ENCODE assay signal across 8 cellular contexts in genomic region chr16:87635541-87636049, GRCh38. TPM values are rescaled to one million over a fixed set of nuclear protein-coding genes. Genes with fewer than 3 reads are reported as not detected.
A peak's percentile ranks its signal among the peaks of the same experiment; 100 is the strongest.
DNase-seq lines count a peak whose midpoint lies in the region; ATAC-seq and TF ChIP-seq lines count a peak whose summit lies in the region.

No MANE protein-coding gene starts in this region.

- H3K4me3 Mint-ChIP-seq in natural killer cell: peak overlapping the region; percentile 85

- H3K4me1 Mint-ChIP-seq in natural killer cell: peaks cover 0 to 26% of the 10 kb centered on the region in 2 donors

- 25% methylated on average over 2 of the region's 23 CpGs for WGBS in suprapubic skin

- CTCF ChIA-PET in HEK293 (lab: Yijun Ruan, JAX): interaction anchor here (0.6 to 4.2 kb wide), 52 partner anchors 8 to 1129 kb away, joined by 3 to 38 read pairs (median 6); no protein-coding TSS in a partner anchor

- TF ChIP-seq POLR2A in erythroblast (IDR thresholded peaks at IDR 0.05; ENCODE audit: low read length) (no peak), suprapubic skin (IDR thresholded peaks at IDR 0.05) (no peak)

- no peaks in the 10 kb centered on the region for H3K36me3 Mint-ChIP-seq in natural killer cell

- H3K27ac Mint-ChIP-seq in natural killer cell: peak overlapping the region; percentile 26 to 58

- H3K4me3 ChIP-seq in HEK293 (ENCODE audit: low read depth, low read length) (peak overlapping the region; percentile 23), suprapubic skin (no peak overlapping the region)

- H3K27ac ChIP-seq in HEK293 (ENCODE audit: extremely low read depth, low read depth, low read length) (no peak overlapping the region), suprapubic skin (no peak overlapping the region)

- ATAC-seq in natural killer cell: peak; percentile 64 to 71 (median 68)

- POLR2A ChIA-PET in HEK293 (lab: Yijun Ruan, JAX): interaction anchor here (1.0 to 1.1 kb wide), 3 partner anchors 53 to 319 kb away, joined by 3 to 4 read pairs (median 3); partner anchors contain the start of gene C16orf95

- H3K36me3 ChIP-seq in HEK293 (ENCODE audit: control insufficient read depth in 2 of 2, insufficient read depth in 1 of 2, low read length in 2 of 2): no peaks in the 10 kb centered on the region
- H3K36me3 ChIP-seq in suprapubic skin: no peaks in the 10 kb centered on the region

- H3K9me3 ChIP-seq in HEK293 (ENCODE audit: control insufficient read depth, insufficient read depth, low read depth, low read length) (no peaks in the 10 kb centered on the region), suprapubic skin (peaks cover 3% of the 10 kb centered on the region)

- H3K9me3 Mint-ChIP-seq in natural killer cell: peaks cover 3 to 7% of the 10 kb centered on the region in 2 donors

- H3K27me3 ChIP-seq in suprapubic skin: peaks cover 26% of the 10 kb centered on the region

- intact Hi-C loops in natural killer cell (cut with micrococcal nuclease): loop anchor here (2.0 to 5.0 kb wide), 4 partner anchors 133 to 433 kb away; partner anchors contain the start of gene C16orf95

- TF ChIP-seq CTCF in HEK293 (tag by site-specific recombination; IDR thresholded peaks at IDR 0.05) (peak; percentile 92), natural killer cell (IDR thresholded peaks at IDR 0.05) (peak; percentile 75), suprapubic skin (IDR thresholded peaks at IDR 0.05) (peak in 1 of 2 donors; percentile 24)

- peaks cover 15 to 20% of the 10 kb centered on the region in 2 donors for H3K27me3 Mint-ChIP-seq in natural killer cell (ENCODE audit: low read depth in 2 of 2)

- DNase-seq in CD1c-positive myeloid dendritic cell (ENCODE audit: extremely low spot score) (peak; percentile 49), OCI-M2 (lab: John Stamatoyannopoulos, UW; ENCODE audit: unreplicated experiment) (peak; percentile 3), activated T-cell treated with anti-CD3 and anti-CD28 coated beads for 4 hours (peak; percentile 65), erythroblast (lab: John Stamatoyannopoulos, UW) (peak; percentile 29 to 55), natural killer cell (peak; percentile 51), suprapubic skin (ENCODE audit: low spot score in 2 of 2) (no peak)
- peak; percentile 43 to 82 (median 64) for DNase-seq in stimulated activated naive CD4-positive, alpha-beta T cell (lab: John Stamatoyannopoulos, UW)

- no peak for TF ChIP-seq EP300 in suprapubic skin (IDR thresholded peaks at IDR 0.05)

- no peaks in the 10 kb centered on the region; the same call in 1 of the 2 replicates for H3K4me1 ChIP-seq in HEK293 (ENCODE audit: control insufficient read depth, insufficient read depth, low read length)
- peaks cover 16% of the 10 kb centered on the region for H3K4me1 ChIP-seq in suprapubic skin

TF ChIP-seq in HEK293, 187 proteins besides CTCF, POLR2A, EP300 and RAD21:
- TF ChIP-seq KLF8 (tag by site-specific recombination; IDR thresholded peaks at IDR 0.05) (peak; percentile 28; the same call in 1 of the 2 replicates), ZNF335 (tag by site-specific recombination; conservative IDR thresholded peaks at IDR 0.05) (peak; percentile 97), ZNF654 (tag by site-specific recombination; IDR thresholded peaks at IDR 0.05; ENCODE audit: low read depth) (peak; percentile 57), ZSCAN18 (tag by site-specific recombination; IDR thresholded peaks at IDR 0.05) (0 out of 2 replicates have a peak, but pooled peaks have one; percentile 42), ZNF629 (tag by site-specific recombination; IDR thresholded peaks at IDR 0.05) (no peak), ZBTB10 (tag by site-specific recombination; IDR thresholded peaks at IDR 0.05) (peak; percentile 57; the same call in 1 of the 2 replicates), GLI4 (tag by site-specific recombination; IDR thresholded peaks at IDR 0.05) (no peak), KLF16 (tag by site-specific recombination; IDR thresholded peaks at IDR 0.05) (peak; percentile 22; the same call in 1 of the 2 replicates), HIC1 (tag by site-specific recombination; IDR thresholded peaks at IDR 0.05) (peak; percentile 88), KLF9 (tag by site-specific recombination; IDR thresholded peaks at IDR 0.05; ENCODE audit: low read depth) (peak; percentile 62), ZNF785 (tag by site-specific recombination; IDR thresholded peaks at IDR 0.05) (no peak), ZNF223 (tag by site-specific recombination; IDR thresholded peaks at IDR 0.05) (no peak), ZFHX2 (tag by site-specific recombination; conservative IDR thresholded peaks at IDR 0.05) (peak; percentile 36; the same call in 1 of the 2 replicates), ZBTB20 (tag by site-specific recombination; IDR thresholded peaks at IDR 0.05) (peak; percentile 80), YY2 (tag by site-specific recombination; IDR thresholded peaks at IDR 0.05) (no peak), ZNF2 (tag by site-specific recombination; IDR thresholded peaks at IDR 0.05) (peak; percentile 98), ZNF600 (tag by site-specific recombination; IDR thresholded peaks at IDR 0.05) (peak; percentile 88)
- TF ChIP-seq, protein P1, sequence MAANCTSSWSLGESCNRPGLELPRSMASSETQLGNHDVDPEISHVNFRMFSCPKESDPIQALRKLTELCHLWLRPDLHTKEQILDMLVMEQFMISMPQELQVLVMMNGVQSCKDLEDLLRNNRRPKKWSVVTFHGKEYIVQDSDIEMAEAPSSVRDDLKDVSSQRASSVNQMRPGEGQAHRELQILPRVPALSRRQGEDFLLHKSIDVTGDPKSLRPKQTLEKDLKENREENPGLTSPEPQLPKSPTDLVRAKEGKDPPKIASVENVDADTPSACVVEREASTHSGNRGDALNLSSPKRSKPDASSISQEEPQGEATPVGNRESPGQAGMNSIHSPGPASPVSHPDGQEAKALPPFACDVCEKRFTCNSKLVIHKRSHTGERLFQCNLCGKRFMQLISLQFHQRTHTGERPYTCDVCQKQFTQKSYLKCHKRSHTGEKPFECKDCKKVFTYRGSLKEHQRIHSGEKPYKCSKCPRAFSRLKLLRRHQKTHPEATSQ (tag by site-specific recombination; IDR thresholded peaks at IDR 0.05): no peak

RNA-seq across cellular contexts. Expression of gene JPH3, which starts 33.3 kb away (rescaled TPM):
- not detected for total RNA-seq in natural killer cell
- not detected for total RNA-seq in suprapubic skin

Comparison
In these comparisons a context has a peak if more than half of its experiments do, and no peak if none do; other contexts are left out.
1. DNase-seq: peak in CD1c-positive myeloid dendritic cell (single experiment), OCI-M2 (single experiment), activated T-cell treated with anti-CD3 and anti-CD28 coated beads for 4 hours (single experiment), erythroblast (2 of 2), natural killer cell (single experiment) and stimulated activated naive CD4-positive, alpha-beta T cell (6 of 6); none in suprapubic skin (0 of 2).